Comparison of ENCODE assay signal across 8 cellular contexts in the genomic region with DNA sequence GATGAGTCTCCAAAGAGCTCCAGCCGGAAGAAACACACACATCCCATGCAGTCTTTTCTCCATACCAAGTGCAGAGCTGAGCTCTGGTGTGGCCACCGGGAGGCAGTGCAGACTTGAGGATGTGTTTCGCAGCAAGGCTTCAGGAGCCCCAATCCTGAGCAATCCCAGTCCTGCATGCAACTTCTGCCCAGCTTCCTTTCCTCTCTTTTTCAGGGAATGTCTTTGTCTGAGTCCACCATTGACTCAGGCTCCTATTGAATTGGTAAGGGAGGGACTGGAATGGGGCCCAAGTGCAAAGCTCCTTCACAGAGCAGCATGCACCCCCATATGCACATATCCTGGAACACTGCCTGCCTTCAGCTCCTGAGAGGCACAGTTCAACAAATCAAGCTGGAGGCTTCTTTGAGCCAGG. TPM values are rescaled to one million over a fixed set of nuclear protein-coding genes. Genes with fewer than 3 reads are reported as not detected.
DNase-seq lines count a peak whose midpoint lies in the region; FAIRE-seq and TF ChIP-seq lines count a peak whose summit lies in the region.

No MANE protein-coding gene starts in this region.

- H3K27ac ChIP-seq in esophagus squamous epithelium: no peak overlapping the region
- no peak overlapping the region for H3K27ac ChIP-seq in thyroid gland

- H3K27me3 ChIP-seq in BE2C: no peaks in the 10 kb centered on the region
- peaks cover 0 to 24% (median 0%) of the 10 kb centered on the region in 4 donors for H3K27me3 ChIP-seq in esophagus squamous epithelium
- H3K27me3 ChIP-seq in thyroid gland: no peaks in the 10 kb centered on the region

- TF ChIP-seq POLR2A in H54 (IDR thresholded peaks at IDR 0.05; ENCODE audit: low read depth, low read length) (no peak), esophagus squamous epithelium (IDR thresholded peaks at IDR 0.05) (no peak), thyroid gland (IDR thresholded peaks at IDR 0.05) (no peak)

- DNase-seq in BE2C (peak; percentile 86), H54 (ENCODE audit: insufficient read length, low spot score) (peak; percentile 82), NCI-H226 (peak; percentile 67), esophagus squamous epithelium (lab: John Stamatoyannopoulos, UW) (no peak), myocyte (ENCODE audit: low read depth) (peak; percentile 82), thyroid gland (peak; percentile 72 to 79)
- DNase-seq in activated CD4-positive, alpha-beta T cell treated with anti-CD3 and anti-CD28 coated beads, Interleukin-2, amount 50 U/mL, for 48 hours: peak; percentile 42 to 50
- DNase-seq in activated effector memory CD4-positive, alpha-beta T cell treated with anti-CD3 and anti-CD28 coated beads, Interleukin-2, amount 50 U/mL, for 16 hours: no peak

- TF ChIP-seq CTCF in BE2C (IDR thresholded peaks at IDR 0.05; ENCODE audit: low read depth, low read length): peak; percentile 98
- TF ChIP-seq CTCF in esophagus squamous epithelium (IDR thresholded peaks at IDR 0.05): peak; percentile 46 to 82 (median 72)
- TF ChIP-seq CTCF in thyroid gland (IDR thresholded peaks at IDR 0.05): peak in 5 of 6 experiments; percentile 26 to 82 (median 73)

- whole genome bisulfite sequencing in esophagus squamous epithelium, 2 donors: 0 to 12% methylated on average over 2 to 3 of the region's 3 CpGs
- WGBS in thyroid gland, 2 donors: 5 to 13% methylated on average over 3 of the region's 3 CpGs

- H3K36me3 ChIP-seq in BE2C (no peaks in the 10 kb centered on the region), esophagus squamous epithelium (no peaks in the 10 kb centered on the region), thyroid gland (no peaks in the 10 kb centered on the region)

- no peak overlapping the region for H3K4me3 ChIP-seq in BE2C (ENCODE audit: low read depth, low read length)
- no peak overlapping the region for H3K4me3 ChIP-seq in esophagus squamous epithelium
- no peak overlapping the region for H3K4me3 ChIP-seq in thyroid gland (replicated peaks in 1 of 3)

- H3K4me1 ChIP-seq in BE2C (peaks cover 15% of the 10 kb centered on the region), esophagus squamous epithelium (peaks cover 0 to 4% (median 3%) of the 10 kb centered on the region in 3 donors), thyroid gland (peaks cover 11 to 12% of the 10 kb centered on the region in 2 donors)

- intact Hi-C loops in esophagus squamous epithelium (cut with DNase I): no loop called here
- intact Hi-C loops in thyroid gland (cut with DNase I): no loop called here

- no peaks in the 10 kb centered on the region for H3K9me3 ChIP-seq in BE2C
- H3K9me3 ChIP-seq in esophagus squamous epithelium: no peaks in the 10 kb centered on the region
- no peaks in the 10 kb centered on the region for H3K9me3 ChIP-seq in thyroid gland

- peak; percentile 38 for FAIRE-seq in H54 (lab: Jason Lieb, UNC)

RNA-seq across cellular contexts. Expression of gene ASIP, which starts 50.5 kb away (rescaled TPM):
- not detected for polyA plus RNA-seq in BE2C (2012; ENCODE audit: insufficient read depth, insufficient read length, low read depth)
- total RNA-seq in esophagus squamous epithelium: not detected
- total RNA-seq in myocyte: not detected in 2 replicates
- 0.30 TPM for polyA plus RNA-seq in myocyte (2012)
- total RNA-seq in thyroid gland: not detected

Comparison
In these comparisons a context has a peak if more than half of its experiments do, and no peak if none do; other contexts are left out.
1. DNase-seq: peak in BE2C (single experiment), H54 (single experiment), NCI-H226 (single experiment), activated CD4-positive, alpha-beta T cell treated with anti-CD3 and anti-CD28 coated beads, Interleukin-2, amount 50 U/mL, for 48 hours (2 of 2), myocyte (single experiment) and thyroid gland (2 of 2); none in esophagus squamous epithelium (single experiment) and activated effector memory CD4-positive, alpha-beta T cell treated with anti-CD3 and anti-CD28 coated beads, Interleukin-2, amount 50 U/mL, for 16 hours (single experiment).
2. Peak in every context shown above with its lines, with median percentiles within 50 percentile points of each other: CTCF ChIP-seq.